In genomic region chr3:101995371-101996046, GRCh38 we compare ENCODE assay signal across 1 cellular context.
TF ChIP-seq lines count a peak whose summit lies in the region.

No MANE protein-coding gene starts in this region.

TF ChIP-seq in IMR-90, 13 proteins besides CTCF, POLR2A, EP300 and RAD21 (continued from another document):
- TF ChIP-seq SMC3 (IDR thresholded peaks at IDR 0.05; ENCODE audit: low read depth, low read length) = no peak
- no peak for TF ChIP-seq BHLHE40 (IDR thresholded peaks at IDR 0.05; ENCODE audit: low read depth, low read length)
- no peak for TF ChIP-seq MAZ (IDR thresholded peaks at IDR 0.05; ENCODE audit: borderline replicate concordance, low read depth, low read length)
- no peak for TF ChIP-seq RCOR1 (IDR thresholded peaks at IDR 0.05; ENCODE audit: insufficient replicate concordance, low read length)
- TF ChIP-seq USF2 (IDR thresholded peaks at IDR 0.05; ENCODE audit: low read depth, low read length) = no peak
- TF ChIP-seq NFE2L2 (IDR thresholded peaks at IDR 0.05; ENCODE audit: low read depth, low read length) = no peak
- TF ChIP-seq MAFK (IDR thresholded peaks at IDR 0.05; ENCODE audit: low read depth, low read length) = no peak
